ENCODE assay signal across 8 cellular contexts in the genomic region with DNA sequence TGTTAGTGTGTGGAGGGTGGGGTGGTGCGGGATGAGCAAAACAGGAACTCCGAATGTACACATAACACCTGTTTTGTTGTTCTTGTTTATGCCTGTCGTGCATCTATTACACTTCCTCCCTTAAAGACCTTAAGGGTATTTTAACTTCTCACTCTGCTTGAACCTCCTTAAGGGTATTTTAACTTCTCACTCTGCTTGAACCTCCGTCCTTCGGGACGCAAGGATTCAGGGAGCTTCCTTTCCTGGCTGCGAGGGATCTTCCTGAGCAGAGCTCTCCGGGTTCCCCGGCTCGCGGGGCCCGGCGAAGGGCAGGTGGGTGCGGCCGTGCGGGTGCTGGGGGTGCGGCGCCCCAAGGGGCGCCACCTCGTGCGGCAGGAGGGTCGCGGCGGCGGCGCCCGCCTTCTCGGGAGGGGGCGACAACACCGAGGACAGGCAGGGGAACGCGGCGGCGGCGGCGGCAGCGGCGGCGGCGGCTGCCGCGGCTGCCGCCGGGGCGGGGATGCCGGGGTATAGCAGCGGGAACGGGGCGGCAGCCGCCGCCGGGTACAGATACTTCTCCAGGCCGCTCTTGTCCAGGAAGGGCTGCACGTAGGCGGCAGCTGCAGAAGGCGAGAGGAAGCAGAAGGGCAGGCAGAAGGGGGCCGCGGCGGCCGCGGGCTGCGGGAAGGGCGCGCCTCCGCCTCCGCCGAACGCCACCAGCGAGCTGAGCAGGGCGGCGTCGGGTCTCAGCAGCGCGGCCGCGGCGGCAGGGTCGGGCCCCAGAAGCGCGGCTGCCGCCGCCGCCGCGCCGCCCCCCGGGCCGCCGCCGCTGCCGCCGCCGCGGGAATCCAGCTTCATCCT. TPM values are rescaled to one million over a fixed set of nuclear protein-coding genes. Genes with fewer than 3 reads are reported as not detected.
A peak's percentile ranks its signal among the peaks of the same experiment; 100 is the strongest.
DNase-seq lines count a peak whose midpoint lies in the region; ATAC-seq and TF ChIP-seq lines count a peak whose summit lies in the region.

No MANE protein-coding gene starts in this region.

- H3K36me3 Mint-ChIP-seq in T-helper 1 cell treated with Interleukin-12 subunit alpha and Interleukin-12 subunit beta and Interleukin-4 antibody, amounts not matched to agents 30 μg/mL and 1 μg/mL, for 36 hours (ENCODE audit: low read depth): no peaks in the 10 kb centered on the region

- H3K27me3 Mint-ChIP-seq in T-helper 1 cell treated with Interleukin-12 subunit alpha and Interleukin-12 subunit beta and Interleukin-4 antibody, amounts not matched to agents 30 μg/mL and 1 μg/mL, for 36 hours (ENCODE audit: low read depth): peaks cover 87% of the 10 kb centered on the region

- H3K4me1 ChIP-seq in colonic mucosa (no peaks in the 10 kb centered on the region), lung (ENCODE audit: control insufficient read depth in 2 of 2, insufficient read depth in 2 of 2, low read length in 2 of 2) (peaks cover 2 to 12% of the 10 kb centered on the region in 2 donors), tibial artery (peaks cover 0 to 43% (median 14%) of the 10 kb centered on the region in 4 donors)

- peak overlapping the region; percentile 54 for H3K4me3 Mint-ChIP-seq in T-helper 1 cell treated with Interleukin-12 subunit alpha and Interleukin-12 subunit beta and Interleukin-4 antibody, amounts not matched to agents 30 μg/mL and 1 μg/mL, for 36 hours

- intact Hi-C loops in colonic mucosa (cut with DNase I): no loop called here
- intact Hi-C loops in tibial artery (cut with DNase I; ENCODE audit: low total_unique reads): loop anchor here (5.0 to 10.0 kb wide), 2 partner anchors 150 to 167 kb away; a partner anchor contains a TSS

- H3K4me3 ChIP-seq in colonic mucosa (peak overlapping the region; percentile 53), lung (peak overlapping the region; percentile 66), tibial artery (peak overlapping the region; percentile 68 to 72)

- peak; percentile 68 for DNase-seq in GM10266 (ENCODE audit: extremely low spot score)
- DNase-seq in colonic mucosa: peak; percentile 38
- no peak for DNase-seq in lung (ENCODE audit: low spot score)
- DNase-seq in tibial artery: peak; percentile 34 to 68
- DNase-seq in DMS114 treated with DMSO at 0.1 percent for 48 hours (lab: John Stamatoyannopoulos, UW; ENCODE audit: unreplicated experiment): no peak

- no peaks in the 10 kb centered on the region for H3K27me3 ChIP-seq in colonic mucosa
- peaks cover 5% of the 10 kb centered on the region for H3K27me3 ChIP-seq in lung (ENCODE audit: control insufficient read depth, insufficient read depth)
- no peaks in the 10 kb centered on the region for H3K27me3 ChIP-seq in tibial artery

- ATAC-seq in HG02884 (IDR thresholded peaks at IDR 0.05; ENCODE audit: unreplicated experiment) (peak; percentile 26), lung (ENCODE audit: insufficient read depth, low FRiP score) (no peak), GM18519 (IDR thresholded peaks at IDR 0.05; ENCODE audit: low FRiP score, unreplicated experiment) (no peak)

- H3K27ac ChIP-seq in colonic mucosa (peak overlapping the region; percentile 55), lung (ENCODE audit: low read depth in 1 of 2, low read length in 1 of 2) (peak overlapping the region; percentile 80 to 89), tibial artery (peak overlapping the region; percentile 96 to 99)

- no peaks in the 10 kb centered on the region for H3K9me3 ChIP-seq in colonic mucosa
- H3K9me3 ChIP-seq in lung (ENCODE audit: control insufficient read depth in 2 of 2, insufficient read depth in 1 of 2, low read length in 1 of 2): no peaks in the 10 kb centered on the region
- H3K9me3 ChIP-seq in tibial artery: no peaks in the 10 kb centered on the region

- H3K4me1 Mint-ChIP-seq in T-helper 1 cell treated with Interleukin-12 subunit alpha and Interleukin-12 subunit beta and Interleukin-4 antibody, amounts not matched to agents 30 μg/mL and 1 μg/mL, for 36 hours (ENCODE audit: low read depth): peaks cover 29% of the 10 kb centered on the region

- no peak overlapping the region for H3K27ac Mint-ChIP-seq in T-helper 1 cell treated with Interleukin-12 subunit alpha and Interleukin-12 subunit beta and Interleukin-4 antibody, amounts not matched to agents 30 μg/mL and 1 μg/mL, for 36 hours

- H3K9ac ChIP-seq in colonic mucosa (ENCODE audit: low read depth in 2 of 2, low read length in 2 of 2): peak overlapping the region; percentile 59 to 71

- 1 to 2% methylated on average over 40 to 94 of the region's 94 CpGs for WGBS in lung, 2 donors

- TF ChIP-seq CTCF in GM10266 (IDR thresholded peaks at IDR 0.05; ENCODE audit: control insufficient read depth, insufficient read depth, low read depth, missing control alignments) (peak; percentile 25), colonic mucosa (IDR thresholded peaks at IDR 0.05) (no peak), lung (IDR thresholded peaks at IDR 0.05; ENCODE audit: control extremely low read depth, extremely low read depth) (no peak), tibial artery (IDR thresholded peaks at IDR 0.05) (no peak)

- H3K36me3 ChIP-seq in colonic mucosa: no peaks in the 10 kb centered on the region
- no peaks in the 10 kb centered on the region for H3K36me3 ChIP-seq in lung (ENCODE audit: control insufficient read depth in 2 of 2, insufficient read depth in 2 of 2, low read length in 2 of 2)
- no peaks in the 10 kb centered on the region for H3K36me3 ChIP-seq in tibial artery

- no peaks in the 10 kb centered on the region for H3K9me3 Mint-ChIP-seq in T-helper 1 cell treated with Interleukin-12 subunit alpha and Interleukin-12 subunit beta and Interleukin-4 antibody, amounts not matched to agents 30 μg/mL and 1 μg/mL, for 36 hours

RNA-seq across cellular contexts. Expression of a gene that starts 2.8 kb away (rescaled TPM):
- 10 to 100 TPM; 13.3 to 31.8 TPM for total RNA-seq in colonic mucosa
- 10 to 100 TPM in 1 of 2 donors, 1 to 10 TPM in 1; 1.7 to 39.0 TPM for total RNA-seq in lung
- 10 to 100 TPM in 1 of 2 donors, 1 to 10 TPM in 1; 2.7 to 10.7 TPM for polyA plus RNA-seq in lung

Comparison
In these comparisons a context has a peak if more than half of its experiments do, and no peak if none do; other contexts are left out.
1. DNase-seq: peak in GM10266 (single experiment), colonic mucosa (single experiment) and tibial artery (2 of 2); none in lung (single experiment) and DMS114 treated with DMSO at 0.1 percent for 48 hours (single experiment).
2. Peak in every context shown above with its lines, with median percentiles within 50 percentile points of each other: H3K27ac ChIP-seq and H3K4me3 ChIP-seq.